ENCODE assay signal across 8 cellular contexts in the genomic region with DNA sequence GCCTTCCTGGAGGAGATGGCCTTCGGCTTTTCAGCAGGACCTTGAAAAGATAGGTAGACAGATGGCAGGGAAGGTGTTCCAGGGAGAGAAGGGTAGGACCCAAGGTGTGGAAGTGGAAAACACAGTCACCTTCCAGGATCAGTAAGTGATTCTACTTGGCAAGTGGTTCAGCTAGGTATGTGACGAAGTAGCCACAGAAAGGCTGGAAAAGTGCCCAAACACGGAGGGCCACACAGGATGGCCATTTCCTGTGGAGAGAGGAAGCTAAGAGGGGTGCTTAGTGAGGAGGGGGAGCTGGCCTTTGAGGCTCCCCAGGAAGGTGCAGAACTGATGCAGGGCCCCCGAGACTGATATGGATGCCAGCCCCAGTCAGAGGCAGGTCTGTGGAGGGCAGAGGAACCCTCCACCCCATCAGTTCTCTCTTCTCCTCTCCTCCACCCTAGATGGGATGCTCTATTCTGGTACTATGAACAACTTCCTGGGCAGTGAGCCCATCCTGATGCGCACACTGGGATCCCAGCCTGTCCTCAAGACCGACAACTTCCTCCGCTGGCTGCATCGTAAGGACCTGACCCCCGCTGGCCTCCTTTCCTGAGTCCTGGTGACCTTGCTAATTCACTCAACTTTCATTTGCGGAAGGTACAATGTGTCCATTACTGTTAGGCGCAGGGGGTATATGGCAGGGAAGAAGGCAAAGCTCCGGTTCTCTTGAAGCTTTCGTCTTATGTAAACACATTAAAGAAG. TPM values are rescaled to one million over a fixed set of nuclear protein-coding genes. Genes with fewer than 3 reads are reported as not detected.
DNase-seq lines count a peak whose midpoint lies in the region; ATAC-seq and TF ChIP-seq lines count a peak whose summit lies in the region.

No MANE protein-coding gene starts in this region.

- peaks cover 36% of the 10 kb centered on the region for H3K36me3 Mint-ChIP-seq in activated T-helper 17 cell treated with anti-CD3 and anti-CD28 coated beads, Interleukin-2, amount 50 U/mL, for 72 hours (ENCODE audit: low read depth)

- ATAC-seq in activated T-helper 17 cell treated with anti-CD3 and anti-CD28 coated beads, Interleukin-2, amount 50 U/mL, for 72 hours (replicated peaks) = no peak
- peak; percentile 88 to 93 (median 88) for ATAC-seq in psoas muscle
- no peak for ATAC-seq in GM18498 (IDR thresholded peaks at IDR 0.05; ENCODE audit: unreplicated experiment)
- no peak for ATAC-seq in HG03039 (IDR thresholded peaks at IDR 0.05; ENCODE audit: unreplicated experiment)

- H3K9me3 ChIP-seq in GM23248 (ENCODE audit: low read depth) (no peaks in the 10 kb centered on the region), cardiac muscle cell (ENCODE audit: low read depth) (no peaks in the 10 kb centered on the region), psoas muscle (no peaks in the 10 kb centered on the region)

- H4K20me1 ChIP-seq in GM23248 (ENCODE audit: insufficient read depth) = no peaks in the 10 kb centered on the region

- peak overlapping the region; percentile 79 for H2AFZ ChIP-seq in GM23248

- intact Hi-C loops in psoas muscle (cut with DNase I) = loop anchor here in 1 of 2 donors (5.0 kb wide), 1 partner anchor 52 kb away; a partner anchor contains a TSS

- H3K27me3 ChIP-seq in GM23248 (replicated peaks; ENCODE audit: insufficient read depth) (no peaks in the 10 kb centered on the region), cardiac muscle cell (no peaks in the 10 kb centered on the region), psoas muscle (ENCODE audit: insufficient read depth in 3 of 3, low read length in 2 of 3) (no peaks in the 10 kb centered on the region)

- 0 out of 2 replicates have a peak, but pooled peaks cover 4% of the 10 kb centered on the region for H3F3A ChIP-seq in GM23248 (ENCODE audit: insufficient read depth)

- no peaks in the 10 kb centered on the region for H3K27me3 Mint-ChIP-seq in activated T-helper 17 cell treated with anti-CD3 and anti-CD28 coated beads, Interleukin-2, amount 50 U/mL, for 72 hours

- H3K4me1 ChIP-seq in GM23248 (ENCODE audit: insufficient read depth) = no peaks in the 10 kb centered on the region
- peaks cover 10% of the 10 kb centered on the region for H3K4me1 ChIP-seq in cardiac muscle cell (ENCODE audit: low read depth)
- peaks cover 14% of the 10 kb centered on the region for H3K4me1 ChIP-seq in psoas muscle

- DNase-seq in GM23248 (no peak), cardiac muscle cell (ENCODE audit: low read depth in 1 of 2, low spot score in 1 of 2) (peak in 1 of 2 donors; percentile 30), psoas muscle (peak; percentile 72 to 90), NCI-H526 (lab: John Stamatoyannopoulos, UW) (no peak)
- DNase-seq in activated effector memory CD4-positive, alpha-beta T cell treated with Interleukin-2 at 50 U/mL for 16 hours = no peak

- peak overlapping the region; percentile 98 for H3K27ac Mint-ChIP-seq in activated T-helper 17 cell treated with anti-CD3 and anti-CD28 coated beads, Interleukin-2, amount 50 U/mL, for 72 hours

- no peaks in the 10 kb centered on the region for H3K9me2 ChIP-seq in GM23248 (ENCODE audit: insufficient read depth)

- H3K4me3 ChIP-seq in GM23248 (no peak overlapping the region), cardiac muscle cell (peak overlapping the region; percentile 18), psoas muscle (peak overlapping the region; percentile 69)

- H3K9ac ChIP-seq in GM23248 = peak overlapping the region; percentile 59; the same call in 1 of the 2 replicates

- peaks cover 40% of the 10 kb centered on the region for H3K4me1 Mint-ChIP-seq in activated T-helper 17 cell treated with anti-CD3 and anti-CD28 coated beads, Interleukin-2, amount 50 U/mL, for 72 hours

- H3K27ac ChIP-seq in GM23248 = no peak overlapping the region
- no peak overlapping the region for H3K27ac ChIP-seq in cardiac muscle cell
- H3K27ac ChIP-seq in psoas muscle = peak overlapping the region; percentile 95

- H3K4me3 Mint-ChIP-seq in activated T-helper 17 cell treated with anti-CD3 and anti-CD28 coated beads, Interleukin-2, amount 50 U/mL, for 72 hours = peak overlapping the region; percentile 88

- TF ChIP-seq CTCF in cardiac muscle cell (IDR thresholded peaks at IDR 0.05; ENCODE audit: low read depth, low read length) (no peak), psoas muscle (IDR thresholded peaks at IDR 0.05) (no peak)

- WGBS in GM23248 (ENCODE audit: low coverage in 1 of 2, low lambda C conversion rate in 2 of 2, missing lambda C conversion rate in 2 of 2), 2 experiments = 84 to 87% methylated on average over 13 of the region's 13 CpGs
- 35 to 40% (median 38%) methylated on average over 13 of the region's 13 CpGs for WGBS in psoas muscle, 3 donors

- in situ Hi-C loops in GM23248 (cut with MboI) = no loop called here

- no peaks in the 10 kb centered on the region for H3K79me2 ChIP-seq in GM23248 (ENCODE audit: insufficient read depth)

- H3K9me3 Mint-ChIP-seq in activated T-helper 17 cell treated with anti-CD3 and anti-CD28 coated beads, Interleukin-2, amount 50 U/mL, for 72 hours = peaks cover 1% of the 10 kb centered on the region

- peak overlapping the region; percentile 57 for H3K4me2 ChIP-seq in GM23248 (ENCODE audit: unreplicated experiment)

- no peaks in the 10 kb centered on the region for H3K36me3 ChIP-seq in GM23248 (ENCODE audit: low read depth)
- no peaks in the 10 kb centered on the region for H3K36me3 ChIP-seq in cardiac muscle cell
- H3K36me3 ChIP-seq in psoas muscle (ENCODE audit: insufficient read depth in 1 of 2, low read depth in 1 of 2) = no peaks in the 10 kb centered on the region

RNA-seq across cellular contexts. Expression of a gene that starts 6.8 kb away (rescaled TPM):
- 1.1 TPM in 1 of 2 replicates, not detected in the other for total RNA-seq in GM23248 (2014; rRNA removed; shearing (Covaris generic))
- 0.35 and 0.51 TPM in 2 replicates for polyA plus RNA-seq in GM23248 (2016; fragmentation: Nextera tagmentation; extraction: Ambion mirVana)
- total RNA-seq in activated T-helper 17 cell treated with anti-CD3 and anti-CD28 coated beads, Interleukin-2, amount 50 U/mL, for 72 hours = 10 to 100 TPM in 1 of 2 donors, 1 to 10 TPM in 1; 1.8 to 17.6 TPM
- 3.6 and 8.6 TPM in 2 replicates for total RNA-seq in cardiac muscle cell
- polyA plus RNA-seq in cardiac muscle cell = 0.65 and 2.9 TPM in 2 replicates
- 1 to 10 TPM; 1.2 to 3.4 (median 2.4) TPM for total RNA-seq in psoas muscle
- polyA plus RNA-seq in psoas muscle = 1 to 10 TPM in 1 of 3 donors, under 1 TPM in 2; 0.77 to 1.8 (median 0.82) TPM

RNA-seq across cellular contexts. Expression of a gene that starts 33.7 kb away (rescaled TPM):
- 12.4 and 14.3 TPM in 2 replicates for total RNA-seq in GM23248 (2014; rRNA removed; shearing (Covaris generic))
- polyA plus RNA-seq in GM23248 (2016; fragmentation: Nextera tagmentation; extraction: Ambion mirVana) = 15.4 and 16.4 TPM in 2 replicates
- total RNA-seq in activated T-helper 17 cell treated with anti-CD3 and anti-CD28 coated beads, Interleukin-2, amount 50 U/mL, for 72 hours = 10 to 100 TPM; 23.5 to 38.1 TPM
- total RNA-seq in cardiac muscle cell = 9.2 and 9.7 TPM in 2 replicates
- polyA plus RNA-seq in cardiac muscle cell = 13.8 and 18.1 TPM in 2 replicates
- 10 to 100 TPM; 11.2 to 29.8 (median 20.1) TPM for total RNA-seq in psoas muscle
- polyA plus RNA-seq in psoas muscle = 10 to 100 TPM; 13.6 to 40.3 (median 21.1) TPM

RNA-seq across cellular contexts. Expression of a gene that starts 45.7 kb away (rescaled TPM):
- 1,219 and 1,322 TPM in 2 replicates for total RNA-seq in GM23248 (2014; rRNA removed; shearing (Covaris generic))
- polyA plus RNA-seq in GM23248 (2016; fragmentation: Nextera tagmentation; extraction: Ambion mirVana) (1,230 and 1,270 TPM in 2 replicates), cardiac muscle cell (99.4 and 149 TPM in 2 replicates), psoas muscle (100 to 1,000 TPM; 114 to 237 (median 138) TPM)
- total RNA-seq in activated T-helper 17 cell treated with anti-CD3 and anti-CD28 coated beads, Interleukin-2, amount 50 U/mL, for 72 hours = 100 to 1,000 TPM; 150 to 338 TPM
- total RNA-seq in cardiac muscle cell (128 and 139 TPM in 2 replicates), psoas muscle (100 to 1,000 TPM; 161 to 392 (median 291) TPM)

RNA-seq across cellular contexts. Expression of a gene that starts 52.6 kb away (rescaled TPM):
- total RNA-seq in GM23248 (2014; rRNA removed; shearing (Covaris generic)) = 42.2 and 44.4 TPM in 2 replicates
- polyA plus RNA-seq in GM23248 (2016; fragmentation: Nextera tagmentation; extraction: Ambion mirVana) (47.7 and 49.7 TPM in 2 replicates), cardiac muscle cell (133 and 151 TPM in 2 replicates), psoas muscle (10 to 100 TPM; 52.7 to 93.4 (median 91.0) TPM)
- 10 to 100 TPM; 85.6 to 87.3 TPM for total RNA-seq in activated T-helper 17 cell treated with anti-CD3 and anti-CD28 coated beads, Interleukin-2, amount 50 U/mL, for 72 hours
- total RNA-seq in cardiac muscle cell (106 and 129 TPM in 2 replicates), psoas muscle (10 to 100 TPM; 47.9 to 72.1 (median 65.6) TPM)

Comparison
In these comparisons a context has a peak if more than half of its experiments do, and no peak if none do; other contexts are left out.
1. DNase-seq: peak in psoas muscle (2 of 2); none in GM23248 (single experiment), activated effector memory CD4-positive, alpha-beta T cell treated with Interleukin-2 at 50 U/mL for 16 hours (single experiment) and NCI-H526 (0 of 2).
2. ATAC-seq: peak in psoas muscle (4 of 4); none in activated T-helper 17 cell treated with anti-CD3 and anti-CD28 coated beads, Interleukin-2, amount 50 U/mL, for 72 hours (single experiment), GM18498 (single experiment) and HG03039 (single experiment).